In genomic region chr20:11431613-11432012, GRCh38 we compare ENCODE assay signal across 29 cellular contexts.
DNase-seq lines count a peak whose midpoint lies in the region; ATAC-seq and TF ChIP-seq lines count a peak whose summit lies in the region.
"Had no signal": no experiment of that assay in that cellular context is flagged by ENCODE, and none has a peak within 500 bp of the region (broad histone marks: within the 10 kb centered on the region; RNA-seq: fewer than 3 reads in every experiment).

No MANE protein-coding gene starts in this region.

- no peaks in the 10 kb centered on the region for H3K4me1 ChIP-seq in tibial artery
- H3K4me1 ChIP-seq: esophagus squamous epithelium, lower lobe of right lung, stomach had no signal

- H3K4me3 ChIP-seq in astrocyte of the cerebellum (ENCODE audit: low read depth, low read length) = no peak overlapping the region
- H3K4me3 ChIP-seq in tibial artery = no peak overlapping the region
- H3K4me3 ChIP-seq: esophagus squamous epithelium, lower lobe of right lung, smooth muscle cell, stomach had no signal

- peak; percentile 17 for DNase-seq in AG20443 (ENCODE audit: low spot score)
- peak; percentile 69 for DNase-seq in M059J (ENCODE audit: low read depth)
- DNase-seq in astrocyte of the cerebellum (ENCODE audit: low read depth) = peak; percentile 40
- peak; percentile 12 for DNase-seq in glomerular visceral epithelial cell (ENCODE audit: extremely low spot score)
- DNase-seq in activated naive CD4-positive, alpha-beta T cell treated with anti-CD3 and anti-CD28 coated beads, Interleukin-2, amount 50 U/mL, for 16 hours = no peak
- DNase-seq in NCI-H748 (lab: John Stamatoyannopoulos, UW; ENCODE audit: unreplicated experiment) = no peak
- DNase-seq in tibial artery = no peak
- DNase-seq: activated CD4-positive, alpha-beta memory T cell treated with anti-CD3 and anti-CD28 coated beads for 36 hours; activated CD8-positive, alpha-beta memory T cell treated with anti-CD3 and anti-CD28 coated beads, Interleukin-2, amount 50 U/mL, for 48 hours; anterior cingulate cortex; Calu3; central memory CD4-positive, alpha-beta T cell; esophagus squamous epithelium; Kasumi-1; lower lobe of right lung; NCI-H1048; NCI-H1694 treated with DMSO at 0.1 percent for 48 hours; NCI-H526; retina; SIG-M5; stimulated activated CD4-positive, alpha-beta T cell treated with anti-CD3 and anti-CD28 coated beads, Interleukin-2, amount 100 ng/mL, for 24 hours; stomach; T1000 had no signal

- in situ Hi-C loops in astrocyte of the cerebellum (cut with HindIII; ENCODE audit: low sequenced_read_pairs) = no loop called here

- H3K27ac ChIP-seq in tibial artery = no peak overlapping the region
- H3K27ac ChIP-seq: esophagus squamous epithelium, lower lobe of right lung, stomach had no signal

- no peaks in the 10 kb centered on the region for H3K9me3 ChIP-seq in tibial artery
- H3K9me3 ChIP-seq: lower lobe of right lung had no signal

- no peak for ATAC-seq in GM18909 (IDR thresholded peaks at IDR 0.05; ENCODE audit: poor library complexity, unreplicated experiment)
- ATAC-seq: activated CD4-positive, CD25-positive, alpha-beta regulatory T cell treated with anti-CD3 and anti-CD28 coated beads, Interleukin-2, amount 50 U/mL, for 24 hours; HepG2; lower lobe of right lung; natural killer cell treated with Interleukin-12 subunit alpha and Interleukin-12 subunit beta and Interleukin-15 and Interleukin-18, amount 100 ng/mL, for 72 hours; Panc1 had no signal

- H3K36me3 ChIP-seq in tibial artery = no peaks in the 10 kb centered on the region
- H3K36me3 ChIP-seq: esophagus squamous epithelium, lower lobe of right lung, stomach had no signal

- H3K27me3 ChIP-seq in tibial artery = no peaks in the 10 kb centered on the region
- H3K27me3 ChIP-seq: esophagus squamous epithelium, stomach had no signal

- TF ChIP-seq CTCF in astrocyte of the cerebellum (IDR thresholded peaks at IDR 0.05; ENCODE audit: low read depth, low read length, missing control alignments) (no peak), tibial artery (IDR thresholded peaks at IDR 0.05) (no peak)

- intact Hi-C loops in tibial artery (cut with DNase I; ENCODE audit: low total_unique reads) = no loop called here

Comparison
In these comparisons a context has a peak if more than half of its experiments do, and no peak if none do; other contexts are left out.
1. DNase-seq: peak in AG20443 (single experiment), M059J (single experiment), astrocyte of the cerebellum (single experiment) and glomerular visceral epithelial cell (single experiment); none in activated naive CD4-positive, alpha-beta T cell treated with anti-CD3 and anti-CD28 coated beads, Interleukin-2, amount 50 U/mL, for 16 hours (single experiment), NCI-H748 (single experiment) and tibial artery (0 of 2).